Comparison of ENCODE assay signal across 8 cellular contexts in the genomic region with DNA sequence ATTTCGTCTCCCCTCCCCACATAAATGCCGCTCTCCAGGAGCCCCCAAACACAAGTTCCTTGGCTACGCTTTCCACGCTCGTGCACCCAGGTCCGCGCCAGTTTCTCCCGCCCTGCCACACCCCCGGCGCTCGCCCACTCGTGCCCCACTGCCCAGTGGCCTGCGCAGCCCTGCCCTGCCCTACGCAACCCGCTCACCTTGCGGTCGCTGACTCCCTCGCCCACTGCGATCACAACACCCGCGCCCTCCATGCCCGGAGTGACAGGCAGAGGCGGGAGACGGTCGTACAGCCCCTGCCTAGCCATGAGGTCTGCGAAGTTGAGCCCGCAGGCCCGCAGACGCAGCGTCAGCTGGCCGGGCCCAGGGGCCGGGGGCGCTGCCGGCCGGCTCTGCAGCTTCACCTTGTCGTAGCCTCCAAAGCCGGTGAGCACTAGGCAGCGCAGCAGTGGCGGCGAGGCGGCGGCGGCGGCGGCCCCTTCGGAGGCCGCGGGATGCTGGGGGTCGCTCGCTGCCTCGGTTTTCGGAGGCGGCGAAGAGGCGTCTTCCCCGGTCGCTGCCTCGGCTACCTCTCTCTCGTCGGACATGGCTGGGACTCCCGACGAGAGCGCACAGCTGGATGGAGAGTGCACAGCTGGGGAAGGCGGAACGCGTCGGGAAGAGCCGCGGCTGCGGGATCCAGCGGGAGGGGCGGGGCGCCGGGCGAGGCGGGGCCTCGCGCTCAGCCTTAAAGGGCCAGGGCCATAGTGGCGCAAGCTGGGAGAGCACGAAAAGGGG. TPM values are rescaled to one million over a fixed set of nuclear protein-coding genes. Genes with fewer than 3 reads are reported as not detected.
DNase-seq lines count a peak whose midpoint lies in the region; ATAC-seq, FAIRE-seq and TF ChIP-seq lines count a peak whose summit lies in the region.

A gene (minus strand): TSS at position 647 of the 774 bp plus-strand sequence. CDS start 63 bp downstream, at position 584.

- CTCF ChIA-PET in IMR-90 (lab: Yijun Ruan, JAX), result interaction anchor here (0.8 kb wide), 1 partner anchor 91 kb away, joined by 3 read pairs; no protein-coding TSS in a partner anchor

- H3K27me3 Mint-ChIP-seq in activated T-helper 17 cell treated with anti-CD3 and anti-CD28 coated beads, Interleukin-2, amount 50 U/mL, for 72 hours, result no peaks in the 10 kb centered on the region

- BruUV-seq in IMR-90 (replicated peaks; lab: Mats Ljungman, UMichigan), result no TSS peak

- peaks cover 22% of the 10 kb centered on the region; the same call in 1 of the 2 replicates for H4K20me1 ChIP-seq in IMR-90 (ENCODE audit: insufficient read depth, low read length)

- peaks cover 15 to 45% of the 10 kb centered on the region in 2 experiments; a peak in 3 of 4 replicates for H3K79me1 ChIP-seq in IMR-90 (ENCODE audit: low read depth in 1 of 2, low read length in 2 of 2)

- H4K5ac ChIP-seq in IMR-90 (ENCODE audit: low read depth, low read length), result peak within 1 kb of the TSS; percentile 61; the same call in 1 of the 2 replicates

- in situ Hi-C loops in IMR-90 (cut with MboI; ENCODE audit: low sequenced_read_pairs), result no loop called here

- peak within 1 kb of the TSS; percentile 58; the same call in 1 of the 2 replicates for H3K23ac ChIP-seq in IMR-90 (ENCODE audit: low read depth, low read length)

- H3K27ac ChIP-seq in IMR-90 (ENCODE audit: insufficient read depth, low read length), result peak within 1 kb of the TSS; percentile 78
- H3K27ac ChIP-seq in esophagus squamous epithelium, result peak within 1 kb of the TSS; percentile 80 to 96 (median 91)
- peak within 1 kb of the TSS; percentile 90 for H3K27ac ChIP-seq in muscle layer of colon (ENCODE audit: low read depth, low read length)

- H2BK20ac ChIP-seq in IMR-90 (ENCODE audit: low read depth, low read length), result no peak within 1 kb of the TSS

- H3K18ac ChIP-seq in IMR-90 (ENCODE audit: low read depth, low read length), result peak within 1 kb of the TSS; percentile 30

- peak within 1 kb of the TSS; percentile 95 for H3K4ac ChIP-seq in IMR-90 (ENCODE audit: low read depth, low read length)

- H3K4me3 ChIP-seq in IMR-90 (ENCODE audit: insufficient read depth, low read depth, low read length), result peak within 1 kb of the TSS; percentile 96
- H3K4me3 ChIP-seq in esophagus squamous epithelium, result peak within 1 kb of the TSS; percentile 77 to 97 (median 84)
- peak within 1 kb of the TSS; percentile 62 to 84 for H3K4me3 ChIP-seq in muscle layer of colon (ENCODE audit: low read depth in 1 of 2, low read length in 2 of 2)

- FAIRE-seq in RCC 7860 (lab: Jason Lieb, UNC), result no peak

- peak within 1 kb of the TSS; percentile 97 for H2AK9ac ChIP-seq in IMR-90 (replicated peaks; ENCODE audit: low read depth, low read length, poor library complexity)

- WGBS in IMR-90 (ENCODE audit: extremely low coverage in 2 of 2, insufficient read length in 1 of 2), 2 experiments, result 0% methylated on average over 54 of the region's 80 CpGs; no CpG with 5 or more reads in 1 of the 2 experiments
- 0 to 1% methylated on average over 19 to 21 of the region's 80 CpGs for WGBS in esophagus squamous epithelium, 2 donors

- H2BK15ac ChIP-seq in IMR-90 (ENCODE audit: low read depth, low read length), result peak within 1 kb of the TSS; percentile 76; the same call in 1 of the 3 replicates

- peak within 1 kb of the TSS; percentile 46 to 87 for H4K8ac ChIP-seq in IMR-90 (ENCODE audit: low read depth in 2 of 2, low read length in 2 of 2)

- no peaks in the 10 kb centered on the region for H3K9me3 Mint-ChIP-seq in activated T-helper 17 cell treated with anti-CD3 and anti-CD28 coated beads, Interleukin-2, amount 50 U/mL, for 72 hours

- TF ChIP-seq POLR2A in IMR-90 (IDR thresholded peaks at IDR 0.05; ENCODE audit: low read depth, low read length), result no peak
- TF ChIP-seq POLR2A in esophagus squamous epithelium (IDR thresholded peaks at IDR 0.05), result peak in 1 of 4 donors; percentile 63

- H2AFZ ChIP-seq in IMR-90 (replicated peaks; ENCODE audit: low read length, poor library complexity), result peak within 1 kb of the TSS; percentile 95

- peaks cover 12% of the 10 kb centered on the region for H3K4me1 ChIP-seq in IMR-90 (ENCODE audit: control insufficient read depth, insufficient read depth, low read length)
- H3K4me1 ChIP-seq in esophagus squamous epithelium, result peaks cover 20 to 66% (median 35%) of the 10 kb centered on the region in 3 donors
- peaks cover 26% of the 10 kb centered on the region for H3K4me1 ChIP-seq in muscle layer of colon (ENCODE audit: insufficient read depth, low read length)

- no peak within 1 kb of the TSS for H3K56ac ChIP-seq in IMR-90 (ENCODE audit: extremely low read depth, insufficient read depth, low read length)

- H2BK120ac ChIP-seq in IMR-90 (ENCODE audit: low read depth, low read length), result peak within 1 kb of the TSS; percentile 67; the same call in 1 of the 2 replicates

- H3K9me1 ChIP-seq in IMR-90 (ENCODE audit: insufficient read depth, low read length), result peaks cover 20% of the 10 kb centered on the region

- ATAC-seq in IMR-90 (ENCODE audit: low read depth) (peak; percentile 76), HG03378 (IDR thresholded peaks at IDR 0.05; ENCODE audit: unreplicated experiment) (no peak)
- peak; percentile 79 for ATAC-seq in activated T-helper 17 cell treated with anti-CD3 and anti-CD28 coated beads, Interleukin-2, amount 50 U/mL, for 72 hours (replicated peaks)
- ATAC-seq in stimulated activated naive CD8-positive, alpha-beta T cell treated with anti-CD3 and anti-CD28 coated beads, Interleukin-15, Interleukin-2, amounts not matched to agents 100 U/mL and 50 U/mL, for 24 hours, result peak; percentile 62

- peak within 1 kb of the TSS; percentile 76 for H3K4me3 Mint-ChIP-seq in activated T-helper 17 cell treated with anti-CD3 and anti-CD28 coated beads, Interleukin-2, amount 50 U/mL, for 72 hours

- H3K4me1 Mint-ChIP-seq in activated T-helper 17 cell treated with anti-CD3 and anti-CD28 coated beads, Interleukin-2, amount 50 U/mL, for 72 hours, result peaks cover 21% of the 10 kb centered on the region

- TF ChIP-seq CTCF in IMR-90 (conservative IDR thresholded peaks at IDR 0.05; ENCODE audit: low read depth, low read length), result no peak
- TF ChIP-seq CTCF in esophagus squamous epithelium (IDR thresholded peaks at IDR 0.05), result peak in 1 of 6 experiments; percentile 3

- H3K36me3 Mint-ChIP-seq in activated T-helper 17 cell treated with anti-CD3 and anti-CD28 coated beads, Interleukin-2, amount 50 U/mL, for 72 hours (ENCODE audit: low read depth), result no peaks in the 10 kb centered on the region

- H3K9ac ChIP-seq in IMR-90 (ENCODE audit: low read depth, low read length) (peak within 1 kb of the TSS; percentile 75), muscle layer of colon (ENCODE audit: low read length) (peak within 1 kb of the TSS; percentile 53)

- peak within 1 kb of the TSS; percentile 89 for H4K91ac ChIP-seq in IMR-90 (ENCODE audit: insufficient read depth, low read depth, low read length)

- H3K4me2 ChIP-seq in IMR-90 (ENCODE audit: low read depth, low read length), result peak within 1 kb of the TSS; percentile 79

- DNase-seq in DMS79 treated with DMSO at 0.1 percent for 48 hours (lab: John Stamatoyannopoulos, UW) (peak; percentile 80), IMR-90 (peak; percentile 63), RCC 7860 (ENCODE audit: low spot score) (peak; percentile 54), esophagus squamous epithelium (lab: John Stamatoyannopoulos, UW) (no peak)
- DNase-seq in stimulated activated naive CD8-positive, alpha-beta T cell treated with anti-CD3 and anti-CD28 coated beads, Interleukin-15, Interleukin-2, amounts not matched to agents 100 U/mL and 50 U/mL, for 24 hours, result peak; percentile 78

- H2BK5ac ChIP-seq in IMR-90 (ENCODE audit: low read depth, low read length, poor library complexity, severe bottlenecking), result peak within 1 kb of the TSS; percentile 68

- peak within 1 kb of the TSS; percentile 96 for H3K14ac ChIP-seq in IMR-90 (replicated peaks; ENCODE audit: low read depth, low read length)

- intact Hi-C loops in IMR-90 (cut with micrococcal nuclease) (loop anchor here (2.0 kb wide), 1 partner anchor 15 kb away; a partner anchor contains a TSS), esophagus squamous epithelium (cut with DNase I) (loop anchor here (10.0 kb wide), 1 partner anchor 103 kb away; a partner anchor contains a TSS)

- H3K27me3 ChIP-seq in IMR-90 (ENCODE audit: control insufficient read depth, insufficient read depth, low read length) (peaks cover 4% of the 10 kb centered on the region; the same call in 1 of the 2 replicates), esophagus squamous epithelium (no peaks in the 10 kb centered on the region), muscle layer of colon (ENCODE audit: control insufficient read depth in 1 of 2, insufficient read depth in 2 of 2, low read length in 2 of 2) (no peaks in the 10 kb centered on the region)

- H3K27ac Mint-ChIP-seq in activated T-helper 17 cell treated with anti-CD3 and anti-CD28 coated beads, Interleukin-2, amount 50 U/mL, for 72 hours, result peak within 1 kb of the TSS; percentile 78

- H3K9me3 ChIP-seq in IMR-90 (ENCODE audit: control insufficient read depth, insufficient read depth, low read length) (no peaks in the 10 kb centered on the region), esophagus squamous epithelium (no peaks in the 10 kb centered on the region), muscle layer of colon (ENCODE audit: low read length) (no peaks in the 10 kb centered on the region)

- dilution Hi-C loops in IMR-90 (cut with HindIII; ENCODE audit: low sequenced_read_pairs, unreplicated experiment), result no loop called here

- no peak for TF ChIP-seq RAD21 in IMR-90 (IDR thresholded peaks at IDR 0.05; ENCODE audit: low read length)

- POLR2A ChIA-PET in IMR-90 (lab: Charles Lee; ENCODE audit: unreplicated experiment), result interaction anchor here (0.7 to 1.4 kb wide), 2 partner anchors 293 to 406 kb away, joined by 5 to 6 read pairs; no protein-coding TSS in a partner anchor

- H2AK5ac ChIP-seq in IMR-90 (ENCODE audit: low read depth, low read length), result peak within 1 kb of the TSS; percentile 89

- peaks cover 19% of the 10 kb centered on the region for H3K36me3 ChIP-seq in IMR-90 (ENCODE audit: control insufficient read depth, insufficient read depth, low read length)
- H3K36me3 ChIP-seq in esophagus squamous epithelium, result peaks cover 0 to 15% (median 0%) of the 10 kb centered on the region in 3 donors
- H3K36me3 ChIP-seq in muscle layer of colon (ENCODE audit: insufficient read depth, low read length), result peaks cover 11% of the 10 kb centered on the region

TF ChIP-seq in IMR-90, 13 proteins besides CTCF, POLR2A, EP300 and RAD21 (continues in another document):
- TF ChIP-seq CEBPB (IDR thresholded peaks at IDR 0.05; ENCODE audit: low read depth, low read length) (peak; percentile 54), RCOR1 (IDR thresholded peaks at IDR 0.05; ENCODE audit: insufficient replicate concordance, low read length) (no peak), MAZ (IDR thresholded peaks at IDR 0.05; ENCODE audit: borderline replicate concordance, low read depth, low read length) (peak; percentile 66; the same call in 1 of the 2 replicates)

RNA-seq across cellular contexts. Expression of the gene that starts here (rescaled TPM):
- total RNA-seq in IMR-90 (2012; rRNA removed) (81.1 and 101 TPM in 2 replicates), esophagus squamous epithelium (100 to 1,000 TPM in 3 of 4 donors, 10 to 100 TPM in 1; 50.5 to 154 (median 110) TPM)
- polyA plus RNA-seq in IMR-90 (2012; rRNA removed), result 97.3 and 108 TPM in 2 replicates
- polyA plus RNA-seq in IMR-90 (2012; cell fraction: cytosol; rRNA removed), result 71.0 and 147 TPM in 2 replicates
- 52.1 and 70.3 TPM in 2 replicates for polyA plus RNA-seq in IMR-90 (2012; cell fraction: nucleus; rRNA removed; ENCODE audit: low replicate concordance)
- 10 to 100 TPM; 30.9 to 36.5 TPM for total RNA-seq in activated T-helper 17 cell treated with anti-CD3 and anti-CD28 coated beads, Interleukin-2, amount 50 U/mL, for 72 hours
